1 cellular context compared by ENCODE assay signal in genomic region chr16:87680272-87680644, GRCh38.
TF ChIP-seq lines count a peak whose summit lies in the region.

No MANE protein-coding gene starts in this region.

TF ChIP-seq in WTC11, 78 proteins besides CTCF, POLR2A, EP300 and RAD21 (continued from another document):
- TF ChIP-seq, protein P1, sequence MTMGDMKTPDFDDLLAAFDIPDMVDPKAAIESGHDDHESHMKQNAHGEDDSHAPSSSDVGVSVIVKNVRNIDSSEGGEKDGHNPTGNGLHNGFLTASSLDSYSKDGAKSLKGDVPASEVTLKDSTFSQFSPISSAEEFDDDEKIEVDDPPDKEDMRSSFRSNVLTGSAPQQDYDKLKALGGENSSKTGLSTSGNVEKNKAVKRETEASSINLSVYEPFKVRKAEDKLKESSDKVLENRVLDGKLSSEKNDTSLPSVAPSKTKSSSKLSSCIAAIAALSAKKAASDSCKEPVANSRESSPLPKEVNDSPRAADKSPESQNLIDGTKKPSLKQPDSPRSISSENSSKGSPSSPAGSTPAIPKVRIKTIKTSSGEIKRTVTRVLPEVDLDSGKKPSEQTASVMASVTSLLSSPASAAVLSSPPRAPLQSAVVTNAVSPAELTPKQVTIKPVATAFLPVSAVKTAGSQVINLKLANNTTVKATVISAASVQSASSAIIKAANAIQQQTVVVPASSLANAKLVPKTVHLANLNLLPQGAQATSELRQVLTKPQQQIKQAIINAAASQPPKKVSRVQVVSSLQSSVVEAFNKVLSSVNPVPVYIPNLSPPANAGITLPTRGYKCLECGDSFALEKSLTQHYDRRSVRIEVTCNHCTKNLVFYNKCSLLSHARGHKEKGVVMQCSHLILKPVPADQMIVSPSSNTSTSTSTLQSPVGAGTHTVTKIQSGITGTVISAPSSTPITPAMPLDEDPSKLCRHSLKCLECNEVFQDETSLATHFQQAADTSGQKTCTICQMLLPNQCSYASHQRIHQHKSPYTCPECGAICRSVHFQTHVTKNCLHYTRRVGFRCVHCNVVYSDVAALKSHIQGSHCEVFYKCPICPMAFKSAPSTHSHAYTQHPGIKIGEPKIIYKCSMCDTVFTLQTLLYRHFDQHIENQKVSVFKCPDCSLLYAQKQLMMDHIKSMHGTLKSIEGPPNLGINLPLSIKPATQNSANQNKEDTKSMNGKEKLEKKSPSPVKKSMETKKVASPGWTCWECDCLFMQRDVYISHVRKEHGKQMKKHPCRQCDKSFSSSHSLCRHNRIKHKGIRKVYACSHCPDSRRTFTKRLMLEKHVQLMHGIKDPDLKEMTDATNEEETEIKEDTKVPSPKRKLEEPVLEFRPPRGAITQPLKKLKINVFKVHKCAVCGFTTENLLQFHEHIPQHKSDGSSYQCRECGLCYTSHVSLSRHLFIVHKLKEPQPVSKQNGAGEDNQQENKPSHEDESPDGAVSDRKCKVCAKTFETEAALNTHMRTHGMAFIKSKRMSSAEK (CRISPR knock-in tag; IDR thresholded peaks at IDR 0.05; ENCODE audit: borderline replicate concordance) = no peak
- no peak for TF ChIP-seq ZNF396 (CRISPR knock-in tag; IDR thresholded peaks at IDR 0.05; ENCODE audit: borderline replicate concordance)
- no peak for TF ChIP-seq SMAD4 (CRISPR knock-in tag; IDR thresholded peaks at IDR 0.05)
- TF ChIP-seq HMGA2 (CRISPR knock-in tag; IDR thresholded peaks at IDR 0.05) = no peak
- TF ChIP-seq, protein P2, sequence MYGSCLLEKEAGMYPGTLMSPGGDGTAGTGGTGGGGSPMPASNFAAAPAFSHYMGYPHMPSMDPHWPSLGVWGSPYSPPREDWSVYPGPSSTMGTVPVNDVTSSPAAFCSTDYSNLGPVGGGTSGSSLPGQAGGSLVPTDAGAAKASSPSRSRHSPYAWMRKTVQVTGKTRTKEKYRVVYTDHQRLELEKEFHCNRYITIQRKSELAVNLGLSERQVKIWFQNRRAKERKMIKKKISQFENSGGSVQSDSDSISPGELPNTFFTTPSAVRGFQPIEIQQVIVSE (CRISPR knock-in tag; IDR thresholded peaks at IDR 0.05; ENCODE audit: borderline replicate concordance) = no peak
TF ChIP-seq in WTC11: peak in this region for 0.
